ENCODE assay signal across 35 cellular contexts in the genomic region with DNA sequence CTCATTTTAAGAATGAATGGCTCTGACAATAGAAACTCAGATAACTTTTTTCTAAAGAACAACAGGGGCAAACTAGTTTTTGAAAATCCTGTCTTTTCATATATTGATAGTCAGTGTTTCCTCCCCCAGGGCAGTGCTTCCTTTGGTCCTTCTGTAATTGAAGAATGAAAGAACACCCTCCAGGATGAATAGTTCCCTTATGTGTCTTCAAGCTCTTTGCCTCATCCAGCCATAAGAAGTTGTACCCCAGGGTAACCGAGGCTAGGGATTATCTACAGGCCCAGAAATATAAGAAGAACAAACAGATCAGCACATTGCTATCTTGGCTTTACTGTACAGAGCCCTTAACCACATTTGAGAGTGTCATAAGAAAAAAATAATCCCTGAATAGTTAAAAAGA. TPM values are rescaled to one million over a fixed set of nuclear protein-coding genes. Genes with fewer than 3 reads are reported as not detected.
"Had no signal": no experiment of that assay in that cellular context is flagged by ENCODE, and none has a peak within 500 bp of the region (broad histone marks: within the 10 kb centered on the region; RNA-seq: fewer than 3 reads in every experiment).

No MANE protein-coding gene starts in this region.

- H3K9me3 ChIP-seq: lower lobe of right lung, ovary, right atrium auricular region, right lobe of liver, tibial nerve, uterus had no signal

- H3K4me3 ChIP-seq: lower lobe of right lung, ovary, right atrium auricular region, right lobe of liver, smooth muscle cell, tibial nerve, uterus had no signal

- H3K36me3 Mint-ChIP-seq: mesothelial cell of epicardium; naive B cell; natural killer cell; stimulated activated memory B cell treated with anti-CD40 and anti-IgM and Interleukin-4, amounts not matched to agents 10 μg/mL and 1 μg/mL and 100 μg/mL, for 72 hours; type B pancreatic cell had no signal

- H3K27me3 ChIP-seq: ovary, right atrium auricular region, right lobe of liver, uterus had no signal

- DNase-seq: kidney glomerular epithelial cell; left cardiac atrium; lower lobe of right lung; mammary epithelial cell; mesenchymal stem cell; naive B cell; natural killer cell; nephron progenitor cell; ovary; right lobe of liver; stimulated activated CD4-positive, alpha-beta T cell treated with anti-CD3 and anti-CD28 coated beads, Interleukin-1b, Interleukin-23, amount 100 ng/mL, for 48 hours; stimulated activated CD4-positive, alpha-beta T cell treated with anti-CD3 and anti-CD28 coated beads, Interleukin-2, amount 100 ng/mL, for 48 hours; stimulated activated CD4-positive, alpha-beta T cell treated with anti-CD3 and anti-CD28 coated beads, Interleukin-4, amount 100 ng/mL, for 4 hours; stimulated activated CD8-positive, alpha-beta memory T cell treated with anti-CD3 and anti-CD28 coated beads, Interleukin-4, amount 100 ng/mL, for 48 hours; stimulated activated naive CD4-positive, alpha-beta T cell treated with Interleukin-2 at 50 U/mL for 16 hours; stimulated activated naive CD8-positive, alpha-beta T cell treated with anti-CD3 and anti-CD28 coated beads, Interleukin-15, amount 100 ng/mL, for 72 hours; substantia nigra; uterus had no signal

- H3K36me3 ChIP-seq: lower lobe of right lung, ovary, right atrium auricular region, right lobe of liver, tibial nerve, uterus had no signal

- H3K27ac Mint-ChIP-seq: mesothelial cell of epicardium; naive B cell; natural killer cell; nephron progenitor cell; progenitor cell of endocrine pancreas; stimulated activated memory B cell treated with anti-CD40 and anti-IgM and Interleukin-4, amounts not matched to agents 10 μg/mL and 1 μg/mL and 100 μg/mL, for 72 hours; stimulated activated naive CD8-positive, alpha-beta T cell treated with anti-CD3 and anti-CD28 coated beads, Interleukin-15, amount 100 ng/mL, for 72 hours; type B pancreatic cell had no signal

- H3K4me3 Mint-ChIP-seq: mesothelial cell of epicardium; naive B cell; natural killer cell; nephron progenitor cell; stimulated activated memory B cell treated with anti-CD40 and anti-IgM and Interleukin-4, amounts not matched to agents 10 μg/mL and 1 μg/mL and 100 μg/mL, for 72 hours; stimulated activated naive CD8-positive, alpha-beta T cell treated with anti-CD3 and anti-CD28 coated beads, Interleukin-15, amount 100 ng/mL, for 72 hours; type B pancreatic cell had no signal

- H3K27ac ChIP-seq: lower lobe of right lung, ovary, right atrium auricular region, right lobe of liver, tibial nerve, uterus had no signal

- H3K9me3 Mint-ChIP-seq: mesothelial cell of epicardium; naive B cell; natural killer cell; nephron progenitor cell; stimulated activated memory B cell treated with anti-CD40 and anti-IgM and Interleukin-4, amounts not matched to agents 10 μg/mL and 1 μg/mL and 100 μg/mL, for 72 hours; stimulated activated naive CD8-positive, alpha-beta T cell treated with anti-CD3 and anti-CD28 coated beads, Interleukin-15, amount 100 ng/mL, for 72 hours; type B pancreatic cell had no signal

- H3K4me1 ChIP-seq: lower lobe of right lung, right atrium auricular region, right lobe of liver, tibial nerve, uterus had no signal

- H3K4me1 Mint-ChIP-seq: mesothelial cell of epicardium; naive B cell; natural killer cell; stimulated activated memory B cell treated with anti-CD40 and anti-IgM and Interleukin-4, amounts not matched to agents 10 μg/mL and 1 μg/mL and 100 μg/mL, for 72 hours; stimulated activated naive CD8-positive, alpha-beta T cell treated with anti-CD3 and anti-CD28 coated beads, Interleukin-15, amount 100 ng/mL, for 72 hours had no signal

RNA-seq across cellular contexts. Expression of a gene that starts 12.1 kb away (rescaled TPM):
- total RNA-seq: left cardiac atrium, left lobe of liver, liver, lower lobe of right lung, mammary epithelial cell, mesothelial cell of epicardium, mononuclear cell, natural killer cell, omental fat pad, ovary, progenitor cell of endocrine pancreas, pulmonary artery endothelial cell, renal cortical epithelial cell, right atrium auricular region, right lobe of liver, skeletal muscle tissue, smooth muscle cell, tibial nerve, ureter, uterus had no signal
- polyA plus RNA-seq: keratinocyte, mammary epithelial cell, ovary, thymus had no signal
